Comparison of ENCODE assay signal across 1 cellular context in the genomic region with DNA sequence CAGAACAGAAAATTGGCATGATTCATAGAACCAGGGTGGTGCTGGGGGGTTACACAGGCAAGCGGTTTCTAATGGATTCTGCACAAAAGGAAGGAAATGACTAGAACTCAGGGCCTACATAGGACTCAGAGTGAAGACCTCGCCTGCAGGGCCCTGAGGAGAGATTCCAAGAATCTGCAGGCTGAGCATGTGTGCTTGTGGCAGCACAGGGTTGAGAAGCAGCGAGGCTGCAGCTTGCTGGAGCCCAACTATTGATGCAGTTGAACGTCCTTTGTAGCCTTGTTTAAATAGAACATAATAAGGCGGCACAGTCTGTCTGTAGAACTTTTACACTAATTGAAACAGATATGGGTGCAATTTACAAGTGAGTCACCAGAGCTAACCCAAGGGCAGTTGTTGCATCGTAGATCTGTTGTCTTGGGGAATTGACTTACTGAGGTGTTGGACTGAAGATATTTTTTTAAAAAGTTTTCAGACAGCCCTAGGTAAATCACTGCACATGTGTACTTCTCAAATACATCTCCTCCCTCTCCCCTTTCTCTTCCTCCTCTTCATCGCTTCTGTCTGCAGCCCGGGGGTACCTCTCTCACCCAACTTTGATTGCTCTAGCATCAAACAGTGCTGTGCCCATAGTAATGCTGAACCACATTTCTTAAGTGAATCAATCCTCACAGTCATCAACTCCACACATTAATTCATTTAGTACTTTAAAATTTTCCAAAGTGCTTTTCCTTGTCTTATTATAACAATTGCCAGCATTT.
A peak's percentile ranks its signal among the peaks of the same experiment; 100 is the strongest.
TF ChIP-seq lines count a peak whose summit lies in the region.

No MANE protein-coding gene starts in this region.

TF ChIP-seq in IMR-90, 13 proteins besides CTCF, POLR2A, EP300 and RAD21:
- TF ChIP-seq FOS (IDR thresholded peaks at IDR 0.05; ENCODE audit: low read depth, low read length) (0 out of 2 replicates have a peak, but pooled peaks have one; percentile 4), CHD1 (IDR thresholded peaks at IDR 0.05; ENCODE audit: low read depth, low read length) (no peak)
